19 cellular contexts compared by ENCODE assay signal in the genomic region with DNA sequence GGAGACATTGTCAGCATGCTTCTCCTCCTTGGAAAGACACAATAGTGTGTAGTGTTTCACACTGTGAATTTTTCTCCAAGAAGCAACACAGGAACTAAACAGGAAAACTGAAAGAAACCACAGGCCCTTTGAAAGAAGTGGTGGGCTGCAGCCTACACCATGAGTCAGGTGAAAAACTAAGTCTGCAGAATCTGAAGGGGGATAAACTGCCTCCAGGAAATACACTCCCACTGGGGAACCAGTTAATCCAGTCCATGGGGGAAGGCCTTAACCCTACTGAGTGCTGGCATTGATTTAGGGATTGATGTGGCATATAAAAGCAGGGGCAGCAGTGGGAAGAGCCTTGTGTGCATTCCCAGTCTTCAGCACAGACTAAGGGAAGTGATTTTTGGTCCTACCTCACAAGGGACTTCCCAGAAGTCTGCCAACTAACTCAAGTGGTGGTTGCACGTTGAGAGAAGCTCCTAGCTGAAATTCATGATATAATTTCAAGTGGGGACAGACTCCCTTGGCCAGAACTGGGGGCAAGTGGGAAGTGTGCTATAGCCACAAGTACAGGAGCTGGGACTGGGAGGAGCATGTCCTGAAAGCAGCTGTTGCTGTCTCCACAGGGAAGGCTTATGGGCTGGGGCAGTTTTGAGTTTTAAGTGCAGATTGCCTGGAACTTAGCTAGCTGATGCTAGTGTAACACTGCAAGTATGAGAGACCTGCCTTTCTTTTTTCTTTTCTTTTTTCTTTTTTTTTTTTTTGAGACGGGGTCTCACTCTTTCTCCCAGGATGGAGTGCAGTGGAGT. TPM values are rescaled to one million over a fixed set of nuclear protein-coding genes. Genes with fewer than 3 reads are reported as not detected.
A peak's percentile ranks its signal among the peaks of the same experiment; 100 is the strongest.
DNase-seq lines count a peak whose midpoint lies in the region; ATAC-seq and TF ChIP-seq lines count a peak whose summit lies in the region.
"Had no signal": no experiment of that assay in that cellular context is flagged by ENCODE, and none has a peak within 500 bp of the region (broad histone marks: within the 10 kb centered on the region; RNA-seq: fewer than 3 reads in every experiment).

No MANE protein-coding gene starts in this region.

- peaks cover 22% of the 10 kb centered on the region for H3K4me1 ChIP-seq in CD8-positive, alpha-beta T cell (ENCODE audit: insufficient read depth, low read length)
- H3K4me1 ChIP-seq in HEK293 (ENCODE audit: control insufficient read depth, insufficient read depth, low read length), result no peaks in the 10 kb centered on the region
- H3K4me1 ChIP-seq in foreskin keratinocyte, result no peaks in the 10 kb centered on the region
- H3K4me1 ChIP-seq: adrenal gland, gastroesophageal sphincter, right atrium auricular region had no signal

- no peaks in the 10 kb centered on the region for H3K27me3 ChIP-seq in CD8-positive, alpha-beta T cell (ENCODE audit: insufficient read depth, low read length)
- H3K27me3 ChIP-seq in foreskin keratinocyte (no peaks in the 10 kb centered on the region), H7 (ENCODE audit: control insufficient read depth, insufficient read depth, low read length) (no peaks in the 10 kb centered on the region)
- H3K27me3 ChIP-seq: adrenal gland, gastroesophageal sphincter, right atrium auricular region, suprapubic skin had no signal

- ATAC-seq in CD8-positive, alpha-beta T cell, result no peak
- ATAC-seq in T-helper 17 cell, result peak; percentile 28
- peak; percentile 33 for ATAC-seq in foreskin keratinocyte
- ATAC-seq: gastroesophageal sphincter had no signal

- H3K9me3 ChIP-seq in CD8-positive, alpha-beta T cell (ENCODE audit: low read length), result no peaks in the 10 kb centered on the region
- no peaks in the 10 kb centered on the region for H3K9me3 ChIP-seq in HEK293 (ENCODE audit: control insufficient read depth, insufficient read depth, low read depth, low read length)
- no peaks in the 10 kb centered on the region for H3K9me3 ChIP-seq in T-helper 17 cell (ENCODE audit: control insufficient read depth, low read length, poor library complexity, severe bottlenecking)
- H3K9me3 ChIP-seq: adrenal gland, gastroesophageal sphincter, right atrium auricular region, suprapubic skin had no signal

- peak overlapping the region; percentile 49 for H3K27ac Mint-ChIP-seq in CD8-positive, alpha-beta T cell
- peak overlapping the region; percentile 39 for H3K27ac Mint-ChIP-seq in T-helper 17 cell
- H3K27ac Mint-ChIP-seq: nephron progenitor cell had no signal

- no peak for TF ChIP-seq CTCF in CD8-positive, alpha-beta T cell (IDR thresholded peaks at IDR 0.05)
- TF ChIP-seq CTCF in HEK293 (tag by site-specific recombination; IDR thresholded peaks at IDR 0.05) (no peak), foreskin keratinocyte (conservative IDR thresholded peaks at IDR 0.05) (no peak)

- H3K9me3 Mint-ChIP-seq in CD8-positive, alpha-beta T cell, result no peaks in the 10 kb centered on the region

- CTCF ChIA-PET in CD8-positive, alpha-beta T cell (lab: Charles Lee), result interaction anchor here (1.2 to 3.6 kb wide), 2 partner anchors 69 to 124 kb away, joined by 3 to 10 read pairs; no protein-coding TSS in a partner anchor
- CTCF ChIA-PET in HEK293 (lab: Yijun Ruan, JAX), result no interaction called here

- H3K4me3 ChIP-seq in CD8-positive, alpha-beta T cell (ENCODE audit: low read depth, low read length), result no peak overlapping the region
- no peak overlapping the region for H3K4me3 ChIP-seq in HEK293 (ENCODE audit: low read depth, low read length)
- H3K4me3 ChIP-seq in H7 (ENCODE audit: insufficient read depth, low read depth, low read length), result no peak overlapping the region
- H3K4me3 ChIP-seq: adrenal gland, gastroesophageal sphincter, right atrium auricular region, suprapubic skin had no signal

- no peaks in the 10 kb centered on the region for H3K36me3 Mint-ChIP-seq in CD8-positive, alpha-beta T cell
- peaks cover 6% of the 10 kb centered on the region for H3K36me3 Mint-ChIP-seq in T-helper 17 cell (ENCODE audit: low read depth)

- no peaks in the 10 kb centered on the region for H3K27me3 Mint-ChIP-seq in CD8-positive, alpha-beta T cell (ENCODE audit: low read depth)
- no peaks in the 10 kb centered on the region for H3K27me3 Mint-ChIP-seq in T-helper 17 cell

- intact Hi-C loops in CD8-positive, alpha-beta T cell (cut with DNase I, micrococcal nuclease), result no loop called here

- no peaks in the 10 kb centered on the region for H3K36me3 ChIP-seq in CD8-positive, alpha-beta T cell (ENCODE audit: insufficient read depth, low read length)
- no peaks in the 10 kb centered on the region for H3K36me3 ChIP-seq in HEK293 (ENCODE audit: control insufficient read depth in 2 of 2, insufficient read depth in 1 of 2, low read length in 2 of 2)
- H3K36me3 ChIP-seq in H7 (replicated peaks; ENCODE audit: control insufficient read depth, insufficient read depth, low read length), result no peaks in the 10 kb centered on the region
- H3K36me3 ChIP-seq: adrenal gland, gastroesophageal sphincter, right atrium auricular region, suprapubic skin, WERI-Rb-1 had no signal

- H3K27ac ChIP-seq in CD8-positive, alpha-beta T cell (ENCODE audit: low read depth, low read length), result no peak overlapping the region
- H3K27ac ChIP-seq in HEK293 (ENCODE audit: extremely low read depth, low read depth, low read length) (no peak overlapping the region), foreskin keratinocyte (no peak overlapping the region)
- H3K27ac ChIP-seq: adrenal gland, gastroesophageal sphincter, right atrium auricular region, suprapubic skin, WERI-Rb-1 had no signal

- DNase-seq in CD8-positive, alpha-beta T cell, result no peak
- DNase-seq in T-helper 17 cell (no peak), foreskin keratinocyte (no peak), H7 (no peak), NCI-H2081 (lab: John Stamatoyannopoulos, UW) (no peak)
- no peak for DNase-seq in stimulated activated naive CD4-positive, alpha-beta T cell treated with Interleukin-2 at 50 U/mL for 16 hours (lab: John Stamatoyannopoulos, UW)
- DNase-seq: adrenal gland, cerebellar nuclear complex, DMS79, NCI-H1048, NCI-H2107, NCI-H774, nephron progenitor cell, RPMI8226, WERI-Rb-1 had no signal

- H3K4me1 Mint-ChIP-seq in CD8-positive, alpha-beta T cell (ENCODE audit: low read depth), result peaks cover 25% of the 10 kb centered on the region
- H3K4me1 Mint-ChIP-seq in T-helper 17 cell, result peaks cover 9% of the 10 kb centered on the region
- H3K4me1 Mint-ChIP-seq: nephron progenitor cell had no signal

- POLR2A ChIA-PET in CD8-positive, alpha-beta T cell (lab: Charles Lee), result interaction anchor here (0.6 to 1.7 kb wide), 2 partner anchors 32 to 206 kb away, joined by 4 to 6 read pairs; a partner anchor contains a TSS
- POLR2A ChIA-PET in HEK293 (lab: Yijun Ruan, JAX), result interaction anchor here (0.6 kb wide), 1 partner anchor 17 kb away, joined by 3 read pairs; no protein-coding TSS in a partner anchor

- H3K4me3 Mint-ChIP-seq in CD8-positive, alpha-beta T cell, result peak overlapping the region; percentile 4
- H3K4me3 Mint-ChIP-seq in T-helper 17 cell, result no peak overlapping the region
- H3K4me3 Mint-ChIP-seq: nephron progenitor cell had no signal

TF ChIP-seq in HEK293, 187 proteins besides CTCF, POLR2A, EP300 and RAD21:
- TF ChIP-seq EGR2 (tag by site-specific recombination; IDR thresholded peaks at IDR 0.05; ENCODE audit: low read depth) (peak; percentile 52), ZFP41 (tag by site-specific recombination; IDR thresholded peaks at IDR 0.05; ENCODE audit: borderline replicate concordance) (no peak)
TF ChIP-seq in HEK293: peak in this region for 1.

RNA-seq across cellular contexts. Expression of a gene that starts 31.3 kb away (rescaled TPM):
- total RNA-seq in CD8-positive, alpha-beta T cell, result 100 to 1,000 TPM; 138 to 141 TPM
- total RNA-seq in T-helper 17 cell, result 100 to 1,000 TPM; 156 to 170 TPM
- total RNA-seq in foreskin keratinocyte, result 9.8 and 13.8 TPM in 2 replicates
- polyA plus RNA-seq in foreskin keratinocyte, result 7.9 and 11.0 TPM in 2 replicates
- total RNA-seq in H7 (2014; rRNA removed; shearing (Covaris generic)), result 42.5 and 44.9 TPM in 2 replicates

RNA-seq across cellular contexts. Expression of a gene that starts 51.4 kb away (rescaled TPM):
- total RNA-seq in CD8-positive, alpha-beta T cell, result under 1 TPM; 0.22 to 0.72 TPM
- total RNA-seq in T-helper 17 cell (under 1 TPM; 0.42 to 0.52 TPM), foreskin keratinocyte (not detected in 2 replicates)
- not detected in 2 replicates for polyA plus RNA-seq in foreskin keratinocyte
- not detected in 2 replicates for total RNA-seq in H7 (2014; rRNA removed; shearing (Covaris generic))
